Comparison of ENCODE assay signal across 1 cellular context in the genomic region with DNA sequence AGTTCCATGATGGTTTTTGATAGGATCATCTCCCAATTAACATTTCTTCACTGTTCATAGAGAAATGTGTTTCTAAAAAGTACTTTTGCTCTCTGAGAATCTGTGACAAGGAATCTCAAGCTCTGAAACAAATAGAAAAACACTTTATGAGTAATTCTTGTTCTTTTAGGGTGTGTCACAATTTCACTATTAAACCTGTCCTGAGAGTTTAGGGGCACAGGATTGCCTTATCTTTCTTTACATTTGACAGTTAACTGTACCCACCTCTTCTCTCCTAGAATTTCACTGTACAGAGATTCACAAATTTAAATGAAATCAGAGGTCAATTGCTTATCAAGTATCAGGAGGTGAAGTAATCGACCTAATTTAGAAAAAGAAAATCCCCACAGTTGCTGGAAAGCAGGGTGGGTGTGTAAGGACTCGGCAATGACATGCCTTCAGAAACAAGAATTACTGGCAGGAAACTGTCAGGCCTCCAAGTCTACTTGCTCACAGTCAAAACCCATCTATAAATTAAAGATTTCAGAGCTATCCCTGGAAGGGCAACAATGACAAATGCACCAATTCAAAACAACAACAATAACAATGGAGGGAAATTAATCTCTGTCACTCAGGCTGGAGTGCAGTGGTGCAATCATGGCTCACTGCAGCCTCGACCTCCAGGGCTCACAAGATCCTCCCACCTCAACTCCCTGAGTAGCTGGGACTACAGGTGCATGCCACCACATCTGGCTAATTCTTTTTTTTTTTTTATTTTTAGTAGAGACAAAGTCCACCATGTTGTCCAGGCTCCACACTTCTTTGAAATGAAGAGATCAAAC.
TF ChIP-seq lines count a peak whose summit lies in the region.

No MANE protein-coding gene starts in this region.

TF ChIP-seq in GM12878, 131 proteins besides CTCF, POLR2A, EP300 and RAD21 (continued from another document):
- TF ChIP-seq POLR2AphosphoS5 (IDR thresholded peaks at IDR 0.05; ENCODE audit: low read length) (no peak), MEF2A (IDR thresholded peaks at IDR 0.05; ENCODE audit: insufficient read depth, low read depth, low read length) (peak; percentile 36; the same call in 1 of the 2 replicates), ZNF207 (IDR thresholded peaks at IDR 0.05; ENCODE audit: borderline replicate concordance) (no peak), KAT2A (conservative IDR thresholded peaks at IDR 0.05; ENCODE audit: control insufficient read depth, low read depth, low read length) (no peak), NBN (IDR thresholded peaks at IDR 0.05) (no peak), BHLHE40 (IDR thresholded peaks at IDR 0.05; ENCODE audit: borderline replicate concordance in 1 of 2, low read depth in 2 of 2, low read length in 1 of 2) (no peak), ESRRA (IDR thresholded peaks at IDR 0.05; ENCODE audit: low read length) (no peak), FOXM1 (IDR thresholded peaks at IDR 0.05; ENCODE audit: low read depth, low read length) (no peak), IKZF2 (IDR thresholded peaks at IDR 0.05) (no peak), DPF2 (IDR thresholded peaks at IDR 0.05) (no peak), NFIC (IDR thresholded peaks at IDR 0.05; ENCODE audit: low read depth, low read length) (peak; percentile 33; the same call in 1 of the 2 replicates), MXI1 (IDR thresholded peaks at IDR 0.05; ENCODE audit: low read depth, low read length) (no peak), TCF7 (IDR thresholded peaks at IDR 0.05; ENCODE audit: borderline replicate concordance) (no peak), ATF2 (IDR thresholded peaks at IDR 0.05; ENCODE audit: low read length) (no peak), JUNB (IDR thresholded peaks at IDR 0.05) (peak; percentile 52), SUZ12 (IDR thresholded peaks at IDR 0.05; ENCODE audit: unreplicated experiment) (no peak)
- TF ChIP-seq, protein P1, sequence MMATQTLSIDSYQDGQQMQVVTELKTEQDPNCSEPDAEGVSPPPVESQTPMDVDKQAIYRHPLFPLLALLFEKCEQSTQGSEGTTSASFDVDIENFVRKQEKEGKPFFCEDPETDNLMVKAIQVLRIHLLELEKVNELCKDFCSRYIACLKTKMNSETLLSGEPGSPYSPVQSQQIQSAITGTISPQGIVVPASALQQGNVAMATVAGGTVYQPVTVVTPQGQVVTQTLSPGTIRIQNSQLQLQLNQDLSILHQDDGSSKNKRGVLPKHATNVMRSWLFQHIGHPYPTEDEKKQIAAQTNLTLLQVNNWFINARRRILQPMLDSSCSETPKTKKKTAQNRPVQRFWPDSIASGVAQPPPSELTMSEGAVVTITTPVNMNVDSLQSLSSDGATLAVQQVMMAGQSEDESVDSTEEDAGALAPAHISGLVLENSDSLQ (IDR thresholded peaks at IDR 0.05) = peak; percentile 71
- TF ChIP-seq, protein P2, sequence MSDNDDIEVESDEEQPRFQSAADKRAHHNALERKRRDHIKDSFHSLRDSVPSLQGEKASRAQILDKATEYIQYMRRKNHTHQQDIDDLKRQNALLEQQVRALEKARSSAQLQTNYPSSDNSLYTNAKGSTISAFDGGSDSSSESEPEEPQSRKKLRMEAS (IDR thresholded peaks at IDR 0.05; ENCODE audit: low read depth, low read length) = no peak
